ENCODE assay signal across 20 cellular contexts in the genomic region with DNA sequence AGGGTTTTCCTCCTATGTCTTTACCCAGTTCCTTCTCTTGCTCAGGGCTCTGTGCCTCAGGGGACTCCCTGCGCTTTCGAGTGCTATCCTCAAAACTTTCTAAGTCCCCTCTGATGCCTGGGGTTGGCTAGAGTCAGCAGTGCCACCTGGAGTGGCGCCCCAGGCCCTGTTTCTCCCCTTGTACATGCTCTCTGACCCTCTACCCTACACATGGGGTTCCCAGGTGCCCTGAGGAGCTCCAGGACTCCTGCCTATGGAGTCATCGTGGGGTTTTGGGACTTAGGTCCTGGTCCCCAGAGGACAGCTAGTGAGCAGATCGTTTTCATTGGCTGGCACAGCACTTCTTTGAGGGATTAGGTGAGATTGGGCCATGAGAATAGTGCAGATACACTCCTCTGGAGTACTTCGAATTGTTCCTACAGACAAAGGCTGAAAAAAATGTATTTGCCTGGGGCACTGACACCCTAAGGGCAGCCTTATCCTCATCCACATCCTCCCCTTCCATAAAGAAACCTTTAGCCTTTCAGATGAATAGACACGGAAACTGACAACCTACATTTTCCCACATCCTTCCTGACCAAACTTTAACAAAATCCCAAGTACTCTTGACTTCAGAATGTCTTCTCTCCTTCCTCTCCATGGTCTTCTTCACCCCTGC. TPM values are rescaled to one million over a fixed set of nuclear protein-coding genes. Genes with fewer than 3 reads are reported as not detected.
DNase-seq lines count a peak whose midpoint lies in the region; ATAC-seq and TF ChIP-seq lines count a peak whose summit lies in the region.
"Had no signal": no experiment of that assay in that cellular context is flagged by ENCODE, and none has a peak within 500 bp of the region (broad histone marks: within the 10 kb centered on the region; RNA-seq: fewer than 3 reads in every experiment).

No MANE protein-coding gene starts in this region.

- no peak for TF ChIP-seq POLR2A in erythroblast (IDR thresholded peaks at IDR 0.05; ENCODE audit: low read length)

- H3K23ac ChIP-seq in mesenchymal stem cell (ENCODE audit: low read length in 2 of 2) = peak overlapping the region in 1 of 2 experiments; percentile 24

- H4K91ac ChIP-seq in mesenchymal stem cell (ENCODE audit: low read length) = no peak overlapping the region

- ATAC-seq in heart right ventricle (no peak), aorta (ENCODE audit: low FRiP score) (no peak)

- H3K27ac ChIP-seq in heart right ventricle (no peak overlapping the region), ascending aorta (peak overlapping the region; percentile 93), mesenchymal stem cell (ENCODE audit: low read length, poor library complexity, severe bottlenecking) (peak overlapping the region; percentile 83), aorta (ENCODE audit: low read depth in 1 of 2, low read length in 2 of 2) (peak overlapping the region; percentile 92 to 95)

- H3K36me3 ChIP-seq in heart right ventricle (no peaks in the 10 kb centered on the region), ascending aorta (peaks cover 13 to 25% of the 10 kb centered on the region in 2 donors), mesenchymal stem cell (ENCODE audit: control insufficient read depth in 1 of 2, insufficient read depth in 2 of 2, low read depth in 1 of 2, low read length in 2 of 2) (no peaks in the 10 kb centered on the region), aorta (ENCODE audit: control insufficient read depth in 1 of 2, insufficient read depth in 2 of 2, low read length in 1 of 2) (peaks cover 0 to 4% of the 10 kb centered on the region in 2 donors)

- peak overlapping the region; percentile 21 for H2BK15ac ChIP-seq in mesenchymal stem cell (ENCODE audit: low read depth, poor library complexity, severe bottlenecking)

- H3K14ac ChIP-seq in mesenchymal stem cell (ENCODE audit: low read length in 2 of 2) = no peak overlapping the region

- peaks cover 0 to 34% (median 26%) of the 10 kb centered on the region in 7 donors for H3K27me3 ChIP-seq in heart right ventricle
- H3K27me3 ChIP-seq in ascending aorta = no peaks in the 10 kb centered on the region
- peaks cover 0 to 54% of the 10 kb centered on the region in 2 experiments for H3K27me3 ChIP-seq in mesenchymal stem cell (ENCODE audit: control insufficient read depth in 1 of 2, insufficient read depth in 1 of 2, low read length in 2 of 2)
- no peaks in the 10 kb centered on the region for H3K27me3 ChIP-seq in aorta (ENCODE audit: control insufficient read depth in 1 of 2, insufficient read depth in 2 of 2, low read length in 1 of 2)

- 73 to 79% methylated on average over 7 of the region's 7 CpGs for WGBS in heart right ventricle, 2 donors
- WGBS in mesenchymal stem cell = 83% methylated on average over 7 of the region's 7 CpGs
- WGBS in aorta, 2 donors = 49 to 55% methylated on average over 7 of the region's 7 CpGs

- peak overlapping the region; percentile 16 to 29 for H2BK12ac ChIP-seq in mesenchymal stem cell (ENCODE audit: low read length in 2 of 2)

- H3K9ac ChIP-seq in mesenchymal stem cell (ENCODE audit: low read length) = no peak overlapping the region

- no peak overlapping the region for H2BK120ac ChIP-seq in mesenchymal stem cell (ENCODE audit: low read depth, low read length)

- no peak overlapping the region for H3K4ac ChIP-seq in mesenchymal stem cell (ENCODE audit: low read depth in 1 of 2, low read length in 2 of 2)

- TF ChIP-seq CTCF in heart right ventricle (IDR thresholded peaks at IDR 0.05) = no peak
- TF ChIP-seq CTCF in ascending aorta (IDR thresholded peaks at IDR 0.05) = no peak

- peak overlapping the region in 1 of 2 experiments; percentile 49 for H3K18ac ChIP-seq in mesenchymal stem cell (ENCODE audit: low read depth in 1 of 2, low read length in 2 of 2)

- H3K4me2 ChIP-seq in mesenchymal stem cell (ENCODE audit: low read length, poor library complexity, severe bottlenecking) = no peak overlapping the region

- intact Hi-C loops in cardiac septum (cut with DNase I) = loop anchor here (5.0 kb wide), 1 partner anchor 43 kb away; the partner anchor contains the start of gene LGR6
- intact Hi-C loops in heart right ventricle (cut with DNase I) = no loop called here
- intact Hi-C loops in ascending aorta (cut with DNase I) = no loop called here
- intact Hi-C loops in aorta (cut with DNase I) = loop anchor here in 1 of 2 donors (5.0 kb wide), 1 partner anchor 38 kb away; no protein-coding TSS in a partner anchor

- H2AFZ ChIP-seq in mesenchymal stem cell (ENCODE audit: low read depth, low read length) = no peak overlapping the region

- H2BK5ac ChIP-seq in mesenchymal stem cell (ENCODE audit: low read depth, low read length, poor library complexity, severe bottlenecking) = peak overlapping the region; percentile 11

- H3K4me3 ChIP-seq in heart right ventricle (no peak overlapping the region), ascending aorta (no peak overlapping the region), mesenchymal stem cell (ENCODE audit: insufficient read depth in 1 of 2, low read depth in 1 of 2, low read length in 2 of 2) (no peak overlapping the region), aorta (ENCODE audit: low read length in 2 of 2) (no peak overlapping the region)

- DNase-seq in cardiac septum (ENCODE audit: low spot score) (peak; percentile 41), heart right ventricle (no peak), ascending aorta (ENCODE audit: low spot score in 2 of 2) (no peak), mesenchymal stem cell (no peak), aorta (peak in 1 of 2 donors; percentile 22), erythroblast (lab: John Stamatoyannopoulos, UW) (no peak), mesenteric fat pad (ENCODE audit: low spot score) (no peak)
- DNase-seq in activated T-cell treated with anti-CD3 and anti-CD28 coated beads, Interleukin-2, amount 50 U/mL, for 1 hour = no peak
- DNase-seq: activated CD4-positive, alpha-beta T cell treated with anti-CD3 and anti-CD28 coated beads, Interleukin-2, amount 50 U/mL, for 48 hours; activated T-cell treated with anti-CD3 and anti-CD28 coated beads, Interleukin-2, amount 50 U/mL, for 24 hours; effector CD4-positive, alpha-beta T cell; MM.1S; naive B cell; NCI-H2029 treated with DMSO at 0.1 percent for 48 hours; NCI-H524 treated with DMSO at 0.1 percent for 48 hours had no signal

- no peaks in the 10 kb centered on the region for H3K79me1 ChIP-seq in mesenchymal stem cell (replicated peaks; ENCODE audit: low read length, poor library complexity, severe bottlenecking)

- H3K9me3 ChIP-seq in heart right ventricle = no peaks in the 10 kb centered on the region
- H3K9me3 ChIP-seq in ascending aorta = no peaks in the 10 kb centered on the region
- H3K9me3 ChIP-seq in mesenchymal stem cell (ENCODE audit: control insufficient read depth, low read length) = no peaks in the 10 kb centered on the region
- no peaks in the 10 kb centered on the region for H3K9me3 ChIP-seq in aorta (ENCODE audit: control insufficient read depth, low read length)

- peak overlapping the region; percentile 5 for H4K8ac ChIP-seq in mesenchymal stem cell (ENCODE audit: low read length)

- peak overlapping the region; percentile 82 for H2AK5ac ChIP-seq in mesenchymal stem cell (ENCODE audit: low read length, severe bottlenecking)

- H3K4me1 ChIP-seq in heart right ventricle = peaks cover 0 to under 1% (median 0%) of the 10 kb centered on the region in 9 donors
- H3K4me1 ChIP-seq in ascending aorta = peaks cover 14 to 33% of the 10 kb centered on the region in 2 donors
- peaks cover 22% of the 10 kb centered on the region for H3K4me1 ChIP-seq in mesenchymal stem cell (ENCODE audit: control insufficient read depth, insufficient read depth, low read depth, low read length)
- H3K4me1 ChIP-seq in aorta (ENCODE audit: control insufficient read depth in 1 of 2, insufficient read depth in 2 of 2, low read length in 2 of 2) = no peaks in the 10 kb centered on the region

RNA-seq across cellular contexts. Expression of gene LGR6, which starts 41.5 kb away (rescaled TPM):
- total RNA-seq in cardiac septum (0.86 TPM), heart right ventricle (10 to 100 TPM in 2 of 10 donors, 1 to 10 TPM in 3, under 1 TPM in 5; 0.19 to 13.5 (median 1.0) TPM), ascending aorta (26.0 TPM), aorta (10 to 100 TPM; 31.7 to 35.6 TPM), mesenteric fat pad (0.35 TPM)
- polyA plus RNA-seq in heart right ventricle (1 to 10 TPM; 3.2 to 3.7 TPM), aorta (10 to 100 TPM; 11.6 to 67.8 TPM)
- not detected for polyA plus RNA-seq in mesenchymal stem cell (2013, experiment 1 of 2)
- polyA plus RNA-seq in mesenchymal stem cell (2013, experiment 2 of 2) = not detected
- total RNA-seq: A673, bronchial epithelial cell, G401, H4, HT1080 had no signal

Comparison
In these comparisons a context has a peak if more than half of its experiments do, and no peak if none do; other contexts are left out.
1. H3K27ac ChIP-seq: peak in ascending aorta (2 of 2), mesenchymal stem cell (single experiment) and aorta (2 of 2); none in heart right ventricle (0 of 10).